In genomic region chr22:35523167-35523928, GRCh38 we compare ENCODE assay signal across 19 cellular contexts. TPM values are rescaled to one million over a fixed set of nuclear protein-coding genes. Genes with fewer than 3 reads are reported as not detected.
DNase-seq lines count a peak whose midpoint lies in the region; ATAC-seq and TF ChIP-seq lines count a peak whose summit lies in the region.
"Had no signal": no experiment of that assay in that cellular context is flagged by ENCODE, and none has a peak within 500 bp of the region (broad histone marks: within the 10 kb centered on the region; RNA-seq: fewer than 3 reads in every experiment).

No MANE protein-coding gene starts in this region.

- peaks cover 0 to 1% (median 0%) of the 10 kb centered on the region in 4 donors for H3K4me1 Mint-ChIP-seq in CD4-positive, alpha-beta memory T cell
- H3K4me1 Mint-ChIP-seq: activated CD4-positive, alpha-beta T cell treated with anti-CD3 and anti-CD28 coated beads for 36 hours; activated naive CD4-positive, alpha-beta T cell treated with anti-CD3 and anti-CD28 coated beads, Interleukin-2, amount 50 U/mL, for 24 hours had no signal

- H3K4me1 ChIP-seq in mucosa of descending colon (ENCODE audit: low read depth) (no peaks in the 10 kb centered on the region), heart right ventricle (peaks cover 0 to 13% (median 0%) of the 10 kb centered on the region in 9 donors)
- no peaks in the 10 kb centered on the region for H3K4me1 ChIP-seq in CD4-positive, alpha-beta memory T cell (ENCODE audit: insufficient read depth, low read length)
- H3K4me1 ChIP-seq: parathyroid adenoma had no signal

- H3K27me3 Mint-ChIP-seq in CD4-positive, alpha-beta memory T cell = peaks cover 3 to 27% of the 10 kb centered on the region in 2 donors

- H3K9me3 ChIP-seq in mucosa of descending colon = no peaks in the 10 kb centered on the region
- H3K9me3 ChIP-seq in CD4-positive, alpha-beta memory T cell (ENCODE audit: control insufficient read depth in 1 of 2, low read length in 2 of 2) = no peaks in the 10 kb centered on the region
- H3K9me3 ChIP-seq in heart right ventricle = no peaks in the 10 kb centered on the region
- H3K9me3 ChIP-seq: transverse colon had no signal

- H3K27ac Mint-ChIP-seq in CD4-positive, alpha-beta memory T cell = no peak overlapping the region
- H3K27ac Mint-ChIP-seq: activated CD4-positive, alpha-beta T cell treated with anti-CD3 and anti-CD28 coated beads for 36 hours; activated naive CD4-positive, alpha-beta T cell treated with anti-CD3 and anti-CD28 coated beads, Interleukin-2, amount 50 U/mL, for 24 hours had no signal

- H3K27ac ChIP-seq in CD4-positive, alpha-beta memory T cell (ENCODE audit: low read depth, low read length) = no peak overlapping the region
- no peak overlapping the region for H3K27ac ChIP-seq in heart right ventricle
- H3K27ac ChIP-seq: 22Rv1, parathyroid adenoma had no signal

- no peak overlapping the region for H3K4me3 ChIP-seq in mucosa of descending colon
- no peak overlapping the region for H3K4me3 ChIP-seq in CD4-positive, alpha-beta memory T cell (ENCODE audit: low read length in 2 of 2)
- H3K4me3 ChIP-seq in heart right ventricle = no peak overlapping the region
- H3K4me3 ChIP-seq: transverse colon had no signal

- WGBS in heart right ventricle, 2 donors = 80 to 86% methylated on average over 17 of the region's 17 CpGs

- H3K9me3 Mint-ChIP-seq in CD4-positive, alpha-beta memory T cell = peaks cover 0 to 2% (median 0%) of the 10 kb centered on the region in 8 donors
- H3K9me3 Mint-ChIP-seq: activated naive CD4-positive, alpha-beta T cell treated with anti-CD3 and anti-CD28 coated beads, Interleukin-2, amount 50 U/mL, for 24 hours had no signal

- H3K36me3 Mint-ChIP-seq in CD4-positive, alpha-beta memory T cell = no peaks in the 10 kb centered on the region
- H3K36me3 Mint-ChIP-seq: activated naive CD4-positive, alpha-beta T cell treated with anti-CD3 and anti-CD28 coated beads, Interleukin-2, amount 50 U/mL, for 24 hours; CD14-positive monocyte had no signal

- DNase-seq in DMS 273 (lab: John Stamatoyannopoulos, UW; ENCODE audit: unreplicated experiment) (peak; percentile 54), DMS 273 treated with DMSO at 0.1 percent for 48 hours (lab: John Stamatoyannopoulos, UW) (no peak), NCI-H2029 treated with DMSO at 0.1 percent for 48 hours (lab: John Stamatoyannopoulos, UW) (peak; percentile 10), RPMI8226 (peak; percentile 82), mucosa of descending colon (peak in 2 of 3 donors; percentile 32 to 42), heart right ventricle (no peak)
- no peak for DNase-seq in CD4-positive, alpha-beta memory T cell
- DNase-seq: activated CD4-positive, alpha-beta T cell treated with anti-CD3 and anti-CD28 coated beads for 36 hours; activated T-cell treated with anti-CD3 and anti-CD28 coated beads for 4 hours; effector CD4-positive, alpha-beta T cell; H7; stimulated activated naive CD4-positive, alpha-beta T cell; transverse colon had no signal

- TF ChIP-seq CTCF in mucosa of descending colon (IDR thresholded peaks at IDR 0.05) (no peak), heart right ventricle (IDR thresholded peaks at IDR 0.05) (no peak)

- CTCF ChIA-PET in CD4-positive, alpha-beta memory T cell (lab: Charles Lee; ENCODE audit: partially characterized antibody) = no interaction called here

- H3K36me3 ChIP-seq in mucosa of descending colon (ENCODE audit: low read depth) = no peaks in the 10 kb centered on the region
- H3K36me3 ChIP-seq in CD4-positive, alpha-beta memory T cell (ENCODE audit: insufficient read depth, low read length) = no peaks in the 10 kb centered on the region
- no peaks in the 10 kb centered on the region for H3K36me3 ChIP-seq in heart right ventricle
- H3K36me3 ChIP-seq: transverse colon had no signal

- ATAC-seq in mucosa of descending colon (peak; percentile 66), HG03280 (IDR thresholded peaks at IDR 0.05; ENCODE audit: unreplicated experiment) (no peak), heart right ventricle (no peak)
- ATAC-seq: activated CD4-positive, alpha-beta T cell treated with anti-CD3 and anti-CD28 coated beads for 36 hours had no signal

- intact Hi-C loops in mucosa of descending colon (cut with DNase I, micrococcal nuclease) = no loop called here
- intact Hi-C loops in CD4-positive, alpha-beta memory T cell (cut with micrococcal nuclease) = no loop called here
- intact Hi-C loops in heart right ventricle (cut with DNase I) = no loop called here

- POLR2A ChIA-PET in CD4-positive, alpha-beta memory T cell (lab: Charles Lee; ENCODE audit: partially characterized antibody) = no interaction called here

- H3K4me3 Mint-ChIP-seq in CD4-positive, alpha-beta memory T cell = no peak overlapping the region
- H3K4me3 Mint-ChIP-seq: activated CD4-positive, alpha-beta T cell treated with anti-CD3 and anti-CD28 coated beads for 36 hours; activated naive CD4-positive, alpha-beta T cell treated with anti-CD3 and anti-CD28 coated beads, Interleukin-2, amount 50 U/mL, for 24 hours; CD14-positive monocyte had no signal

- H3K27me3 ChIP-seq in CD4-positive, alpha-beta memory T cell (ENCODE audit: insufficient read depth, low read length) = no peaks in the 10 kb centered on the region
- H3K27me3 ChIP-seq in heart right ventricle = peaks cover 0 to 30% (median 10%) of the 10 kb centered on the region in 7 donors
- H3K27me3 ChIP-seq: transverse colon had no signal

RNA-seq across cellular contexts. Expression of gene RASD2, which starts 17.3 kb away (rescaled TPM):
- total RNA-seq in mucosa of descending colon (10 to 100 TPM; 11.7 to 34.0 (median 19.2) TPM), heart right ventricle (1 to 10 TPM; 1.4 to 9.9 (median 3.6) TPM)
- not detected for total RNA-seq in CD4-positive, alpha-beta memory T cell
- under 1 TPM in 1 of 2 donors, not detected in 1; 0.13 TPM for polyA plus RNA-seq in CD4-positive, alpha-beta memory T cell
- 1 to 10 TPM; 3.1 to 5.1 TPM for polyA plus RNA-seq in heart right ventricle
- total RNA-seq: G401 had no signal
- polyA plus RNA-seq: CD14-positive monocyte had no signal

Comparison
In these comparisons a context has a peak if more than half of its experiments do, and no peak if none do; other contexts are left out.
1. DNase-seq: peak in DMS 273 (single experiment), NCI-H2029 treated with DMSO at 0.1 percent for 48 hours (single experiment), RPMI8226 (single experiment) and mucosa of descending colon (2 of 3); none in DMS 273 treated with DMSO at 0.1 percent for 48 hours (single experiment), CD4-positive, alpha-beta memory T cell (0 of 5) and heart right ventricle (0 of 2).